In genomic region chr17:50550661-50551432, GRCh38 we compare ENCODE assay signal across 8 cellular contexts. TPM values are rescaled to one million over a fixed set of nuclear protein-coding genes. Genes with fewer than 3 reads are reported as not detected.
DNase-seq lines count a peak whose midpoint lies in the region; ATAC-seq and TF ChIP-seq lines count a peak whose summit lies in the region.

No MANE protein-coding gene starts in this region.

- H2AFZ ChIP-seq in OCI-LY1 (ENCODE audit: low read length): no peak overlapping the region

- no peaks in the 10 kb centered on the region for H3K9me3 ChIP-seq in OCI-LY1 (ENCODE audit: low read length)

- no peak overlapping the region for H3K9ac ChIP-seq in OCI-LY1 (ENCODE audit: low read length)

- ATAC-seq in GM21717 (IDR thresholded peaks at IDR 0.05; ENCODE audit: unreplicated experiment): no peak
- no peak for ATAC-seq in activated T-helper 17 cell treated with anti-CD3 and anti-CD28 coated beads, Interleukin-2, amount 50 U/mL, for 72 hours (replicated peaks)

- no peaks in the 10 kb centered on the region for H4K20me1 ChIP-seq in OCI-LY1 (ENCODE audit: insufficient read depth, low read length)

- no peak overlapping the region for H3K4me3 ChIP-seq in OCI-LY1 (ENCODE audit: low read depth, low read length, poor library complexity, severe bottlenecking)

- H3K79me2 ChIP-seq in OCI-LY1 (ENCODE audit: insufficient read depth, low read length): no peaks in the 10 kb centered on the region

- DNase-seq in AG08395 (ENCODE audit: low spot score) (peak; percentile 87), H4 (ENCODE audit: low spot score) (peak; percentile 80), dermis blood vessel endothelial cell (peak; percentile 92), medulla oblongata (ENCODE audit: extremely low spot score) (peak; percentile 91)
- DNase-seq in activated CD8-positive, alpha-beta memory T cell treated with anti-CD3 and anti-CD28 coated beads, Interleukin-2, amount 50 U/mL, for 4 hours: no peak

- H3F3A ChIP-seq in OCI-LY1 (ENCODE audit: insufficient read depth, low read length): no peaks in the 10 kb centered on the region

- no peak overlapping the region for H3K27ac ChIP-seq in OCI-LY1 (ENCODE audit: low read depth, low read length, poor library complexity, severe bottlenecking)

- H3K4me1 Mint-ChIP-seq in activated T-helper 17 cell treated with anti-CD3 and anti-CD28 coated beads, Interleukin-2, amount 50 U/mL, for 72 hours: peaks cover 6% of the 10 kb centered on the region

- H3K4me2 ChIP-seq in OCI-LY1 (ENCODE audit: low read length): no peak overlapping the region

- TF ChIP-seq CTCF in OCI-LY1 (IDR thresholded peaks at IDR 0.05; ENCODE audit: low read length): peak; percentile 64

- peaks cover 6% of the 10 kb centered on the region for H3K4me1 ChIP-seq in OCI-LY1 (ENCODE audit: insufficient read depth, low read length, severe bottlenecking)

- H3K36me3 ChIP-seq in OCI-LY1 (ENCODE audit: insufficient read depth, low read length): no peaks in the 10 kb centered on the region

- no peak overlapping the region for H3K4me3 Mint-ChIP-seq in activated T-helper 17 cell treated with anti-CD3 and anti-CD28 coated beads, Interleukin-2, amount 50 U/mL, for 72 hours

- no peaks in the 10 kb centered on the region for H3K9me2 ChIP-seq in OCI-LY1 (ENCODE audit: low read depth, low read length)

- H3K27ac Mint-ChIP-seq in activated T-helper 17 cell treated with anti-CD3 and anti-CD28 coated beads, Interleukin-2, amount 50 U/mL, for 72 hours: no peak overlapping the region

- H3K27me3 Mint-ChIP-seq in activated T-helper 17 cell treated with anti-CD3 and anti-CD28 coated beads, Interleukin-2, amount 50 U/mL, for 72 hours: no peaks in the 10 kb centered on the region

- no peaks in the 10 kb centered on the region for H3K9me3 Mint-ChIP-seq in activated T-helper 17 cell treated with anti-CD3 and anti-CD28 coated beads, Interleukin-2, amount 50 U/mL, for 72 hours

- H3K27me3 ChIP-seq in OCI-LY1 (ENCODE audit: insufficient read depth, low read length): no peaks in the 10 kb centered on the region; the same call in 1 of the 2 replicates

- H3K36me3 Mint-ChIP-seq in activated T-helper 17 cell treated with anti-CD3 and anti-CD28 coated beads, Interleukin-2, amount 50 U/mL, for 72 hours (ENCODE audit: low read depth): no peaks in the 10 kb centered on the region

RNA-seq across cellular contexts. Expression of gene SPATA20, which starts 3.9 kb away (rescaled TPM):
- 88.7 and 104 TPM in 2 replicates for total RNA-seq in H4 (2014; rRNA removed; shearing (Covaris generic))
- 36.8 and 43.6 TPM in 2 replicates for total RNA-seq in dermis blood vessel endothelial cell
- 10 to 100 TPM in 1 of 2 donors, 1 to 10 TPM in 1; 9.1 to 12.7 TPM for total RNA-seq in activated T-helper 17 cell treated with anti-CD3 and anti-CD28 coated beads, Interleukin-2, amount 50 U/mL, for 72 hours

RNA-seq across cellular contexts. Expression of gene CACNA1G, which starts 9.7 kb away (rescaled TPM):
- total RNA-seq in H4 (2014; rRNA removed; shearing (Covaris generic)): 0.97 and 1.7 TPM in 2 replicates
- total RNA-seq in dermis blood vessel endothelial cell: not detected in 2 replicates
- under 1 TPM in 1 of 2 donors, not detected in 1; 0.11 TPM for total RNA-seq in activated T-helper 17 cell treated with anti-CD3 and anti-CD28 coated beads, Interleukin-2, amount 50 U/mL, for 72 hours

RNA-seq across cellular contexts. Expression of gene EPN3, which starts 18.3 kb away (rescaled TPM):
- not detected in 2 replicates for total RNA-seq in H4 (2014; rRNA removed; shearing (Covaris generic))
- under 0.01 TPM in 1 of 2 replicates, not detected in the other for total RNA-seq in dermis blood vessel endothelial cell
- total RNA-seq in activated T-helper 17 cell treated with anti-CD3 and anti-CD28 coated beads, Interleukin-2, amount 50 U/mL, for 72 hours: not detected

RNA-seq across cellular contexts. Expression of gene MYCBPAP, which starts 42.6 kb away (rescaled TPM):
- total RNA-seq in H4 (2014; rRNA removed; shearing (Covaris generic)): not detected in 2 replicates
- 0.34 and 0.42 TPM in 2 replicates for total RNA-seq in dermis blood vessel endothelial cell
- 1 to 10 TPM; 2.1 to 3.2 TPM for total RNA-seq in activated T-helper 17 cell treated with anti-CD3 and anti-CD28 coated beads, Interleukin-2, amount 50 U/mL, for 72 hours
